Comparison of ENCODE assay signal across 1 cellular context in the genomic region with DNA sequence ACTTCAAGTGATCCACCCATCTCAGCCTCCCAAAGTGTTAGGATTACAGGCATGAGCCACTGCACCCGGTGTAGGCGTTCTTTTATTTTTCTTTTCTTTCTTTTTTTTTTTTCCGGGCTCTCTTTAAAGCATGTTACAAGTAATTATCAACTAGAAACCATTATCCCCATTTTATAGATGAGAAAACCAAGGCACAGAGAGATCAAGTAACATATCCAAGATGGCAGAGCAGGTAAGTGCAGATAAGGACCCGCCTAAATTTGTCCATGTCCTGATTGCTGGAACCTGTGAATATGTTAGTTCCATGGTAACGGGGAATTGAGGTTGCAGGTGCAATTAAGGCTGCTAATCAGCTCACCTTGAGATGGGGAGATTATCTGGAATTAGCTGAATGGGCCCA.
TF ChIP-seq lines count a peak whose summit lies in the region.

No MANE protein-coding gene starts in this region.

TF ChIP-seq in GM12878, 131 proteins besides CTCF, POLR2A, EP300 and RAD21:
- TF ChIP-seq FOS (IDR thresholded peaks at IDR 0.05; ENCODE audit: borderline replicate concordance, extremely low read depth, insufficient read length): no peak
- no peak for TF ChIP-seq SMAD5 (IDR thresholded peaks at IDR 0.05; ENCODE audit: low read depth)
- TF ChIP-seq SREBF2 (IDR thresholded peaks at IDR 0.05; ENCODE audit: low read length): no peak
- TF ChIP-seq SRF (IDR thresholded peaks at IDR 0.05; ENCODE audit: low read depth in 2 of 2, low read length in 2 of 2): no peak
- TF ChIP-seq, protein P1, sequence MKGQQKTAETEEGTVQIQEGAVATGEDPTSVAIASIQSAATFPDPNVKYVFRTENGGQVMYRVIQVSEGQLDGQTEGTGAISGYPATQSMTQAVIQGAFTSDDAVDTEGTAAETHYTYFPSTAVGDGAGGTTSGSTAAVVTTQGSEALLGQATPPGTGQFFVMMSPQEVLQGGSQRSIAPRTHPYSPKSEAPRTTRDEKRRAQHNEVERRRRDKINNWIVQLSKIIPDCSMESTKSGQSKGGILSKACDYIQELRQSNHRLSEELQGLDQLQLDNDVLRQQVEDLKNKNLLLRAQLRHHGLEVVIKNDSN (IDR thresholded peaks at IDR 0.05; ENCODE audit: borderline replicate concordance, extremely low read length, insufficient read depth, low read depth, low read length): no peak
- TF ChIP-seq RB1 (IDR thresholded peaks at IDR 0.05; ENCODE audit: borderline replicate concordance): no peak
- no peak for TF ChIP-seq CBFB (IDR thresholded peaks at IDR 0.05; ENCODE audit: low read depth)
- no peak for TF ChIP-seq CREM (IDR thresholded peaks at IDR 0.05; ENCODE audit: low read depth)
- no peak for TF ChIP-seq CEBPB (IDR thresholded peaks at IDR 0.05; ENCODE audit: borderline replicate concordance in 1 of 2, low read depth in 2 of 2, low read length in 2 of 2)
- no peak for TF ChIP-seq CHD2 (IDR thresholded peaks at IDR 0.05; ENCODE audit: borderline replicate concordance, low read depth, low read length)
- TF ChIP-seq, protein P2, sequence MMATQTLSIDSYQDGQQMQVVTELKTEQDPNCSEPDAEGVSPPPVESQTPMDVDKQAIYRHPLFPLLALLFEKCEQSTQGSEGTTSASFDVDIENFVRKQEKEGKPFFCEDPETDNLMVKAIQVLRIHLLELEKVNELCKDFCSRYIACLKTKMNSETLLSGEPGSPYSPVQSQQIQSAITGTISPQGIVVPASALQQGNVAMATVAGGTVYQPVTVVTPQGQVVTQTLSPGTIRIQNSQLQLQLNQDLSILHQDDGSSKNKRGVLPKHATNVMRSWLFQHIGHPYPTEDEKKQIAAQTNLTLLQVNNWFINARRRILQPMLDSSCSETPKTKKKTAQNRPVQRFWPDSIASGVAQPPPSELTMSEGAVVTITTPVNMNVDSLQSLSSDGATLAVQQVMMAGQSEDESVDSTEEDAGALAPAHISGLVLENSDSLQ (IDR thresholded peaks at IDR 0.05): no peak
- TF ChIP-seq MTA3 (IDR thresholded peaks at IDR 0.05; ENCODE audit: borderline replicate concordance, low read length): no peak
- TF ChIP-seq HDAC6 (IDR thresholded peaks at IDR 0.05; ENCODE audit: unreplicated experiment): no peak
- TF ChIP-seq PAX5 (IDR thresholded peaks at IDR 0.05; ENCODE audit: borderline replicate concordance, low read depth, low read length): no peak
